In genomic region chr22:26445577-26446275, GRCh38 we compare ENCODE assay signal across 15 cellular contexts.
"Had no signal": no experiment of that assay in that cellular context is flagged by ENCODE, and none has a peak within 500 bp of the region (broad histone marks: within the 10 kb centered on the region; RNA-seq: fewer than 3 reads in every experiment).

No MANE protein-coding gene starts in this region.

- DNase-seq: activated CD4-positive, alpha-beta memory T cell treated with anti-CD3 and anti-CD28 coated beads, Interleukin-2, amount 10 ng/mL, durations not matched to agents 7 days and 5 days; activated gamma-delta T cell treated with Interleukin-2 at 50 U/mL for 16 hours; activated T-cell treated with anti-CD3 and anti-CD28 coated beads, Interleukin-2, amount 50 U/mL, for 72 hours; effector CD8-positive, alpha-beta T cell; heart right ventricle; kidney; left ventricle myocardium superior; mesenchymal stem cell; ovary; stimulated activated CD4-positive, alpha-beta T cell treated with anti-CD3 and anti-CD28 coated beads, Interleukin-4, amount 100 ng/mL, for 24 hours; stimulated activated naive CD8-positive, alpha-beta T cell treated with anti-CD3 and anti-CD28 coated beads, Interleukin-15, amount 100 ng/mL, for 72 hours; T-helper 9 cell had no signal

- H3K27ac ChIP-seq: cardiac muscle cell, coronary artery, heart right ventricle, ovary, vagina had no signal

- ATAC-seq: activated T-cell treated with anti-CD3 and anti-CD28 coated beads, Interleukin-2, amount 50 U/mL, for 72 hours; heart right ventricle; left ventricle myocardium superior; stimulated activated naive CD8-positive, alpha-beta T cell treated with anti-CD3 and anti-CD28 coated beads, Interleukin-15, amount 100 ng/mL, for 72 hours had no signal

- H3K27me3 Mint-ChIP-seq: activated CD4-positive, alpha-beta memory T cell treated with anti-CD3 and anti-CD28 coated beads, Interleukin-2, amount 10 ng/mL, durations not matched to agents 7 days and 5 days; stimulated activated naive CD8-positive, alpha-beta T cell treated with anti-CD3 and anti-CD28 coated beads, Interleukin-15, amount 100 ng/mL, for 72 hours had no signal

- H3K4me3 ChIP-seq: cardiac muscle cell, coronary artery, heart right ventricle, ovary, vagina had no signal

- H3K4me3 Mint-ChIP-seq: activated CD4-positive, alpha-beta memory T cell treated with anti-CD3 and anti-CD28 coated beads, Interleukin-2, amount 10 ng/mL, durations not matched to agents 7 days and 5 days; activated T-cell treated with anti-CD3 and anti-CD28 coated beads, Interleukin-2, amount 50 U/mL, for 72 hours; stimulated activated naive CD8-positive, alpha-beta T cell treated with anti-CD3 and anti-CD28 coated beads, Interleukin-15, amount 100 ng/mL, for 72 hours had no signal

- H3K36me3 ChIP-seq: cardiac muscle cell, ovary had no signal

- H3K27ac Mint-ChIP-seq: activated CD4-positive, alpha-beta memory T cell treated with anti-CD3 and anti-CD28 coated beads, Interleukin-2, amount 10 ng/mL, durations not matched to agents 7 days and 5 days; activated T-cell treated with anti-CD3 and anti-CD28 coated beads, Interleukin-2, amount 50 U/mL, for 72 hours had no signal

- H3K27me3 ChIP-seq: cardiac muscle cell, ovary, vagina had no signal

- H3K9me3 Mint-ChIP-seq: activated CD4-positive, alpha-beta memory T cell treated with anti-CD3 and anti-CD28 coated beads, Interleukin-2, amount 10 ng/mL, durations not matched to agents 7 days and 5 days; activated T-cell treated with anti-CD3 and anti-CD28 coated beads, Interleukin-2, amount 50 U/mL, for 72 hours; stimulated activated naive CD8-positive, alpha-beta T cell treated with anti-CD3 and anti-CD28 coated beads, Interleukin-15, amount 100 ng/mL, for 72 hours had no signal

- H3K4me1 Mint-ChIP-seq: activated CD4-positive, alpha-beta memory T cell treated with anti-CD3 and anti-CD28 coated beads, Interleukin-2, amount 10 ng/mL, durations not matched to agents 7 days and 5 days had no signal

- H3K4me1 ChIP-seq: vagina had no signal

- H3K9me3 ChIP-seq: heart right ventricle, ovary, vagina had no signal
